In genomic region chr22:20130739-20131592, GRCh38 we compare ENCODE assay signal across 8 cellular contexts. TPM values are rescaled to one million over a fixed set of nuclear protein-coding genes. Genes with fewer than 3 reads are reported as not detected.
DNase-seq lines count a peak whose midpoint lies in the region; ATAC-seq and TF ChIP-seq lines count a peak whose summit lies in the region.

No MANE protein-coding gene starts in this region.

- H3K4me3 Mint-ChIP-seq in CD4-positive, alpha-beta T cell, result peak overlapping the region; percentile 85
- peak overlapping the region; percentile 51 for H3K4me3 Mint-ChIP-seq in activated CD4-positive, alpha-beta T cell treated with anti-CD3 and anti-CD28 coated beads for 36 hours

- no peak for TF ChIP-seq CTCF in CD4-positive, alpha-beta T cell (IDR thresholded peaks at IDR 0.05)
- no peak for TF ChIP-seq CTCF in choroid plexus epithelial cell (conservative IDR thresholded peaks at IDR 0.05; ENCODE audit: low read depth, low read length)

- H3K27me3 Mint-ChIP-seq in CD4-positive, alpha-beta T cell, result no peaks in the 10 kb centered on the region
- H3K27me3 Mint-ChIP-seq in activated CD4-positive, alpha-beta T cell treated with anti-CD3 and anti-CD28 coated beads for 36 hours, result no peaks in the 10 kb centered on the region

- peak; percentile 71 for ATAC-seq in CD4-positive, alpha-beta T cell (ENCODE audit: poor library complexity)
- peak; percentile 47 for ATAC-seq in GM21367 (IDR thresholded peaks at IDR 0.05; ENCODE audit: unreplicated experiment)
- ATAC-seq in activated CD4-positive, alpha-beta T cell treated with anti-CD3 and anti-CD28 coated beads for 36 hours, result peak; percentile 52
- no peak for ATAC-seq in GM18858 (IDR thresholded peaks at IDR 0.05; ENCODE audit: unreplicated experiment)

- POLR2A ChIA-PET in CD4-positive, alpha-beta T cell (lab: Charles Lee), result interaction anchor here (1.3 to 1.7 kb wide), 3 partner anchors 9 to 161 kb away, joined by 4 to 8 read pairs (median 5); partner anchors contain the start of gene TRMT2A
- POLR2A ChIA-PET in activated CD4-positive, alpha-beta T cell treated with anti-CD3 and anti-CD28 coated beads for 36 hours (lab: Charles Lee), result interaction anchor here (0.6 to 3.4 kb wide), 3 partner anchors 12 to 952 kb away, joined by 3 to 26 read pairs (median 3); partner anchors contain the start of genes SLC25A1 and TRMT2A

- DNase-seq in CD4-positive, alpha-beta T cell, result peak; percentile 58 to 84 (median 74)
- peak; percentile 48 for DNase-seq in LHCN-M2 (ENCODE audit: low read depth)
- peak; percentile 81 for DNase-seq in activated CD4-positive, alpha-beta T cell treated with anti-CD3 and anti-CD28 coated beads for 36 hours
- peak; percentile 83 for DNase-seq in choroid plexus epithelial cell (ENCODE audit: low read depth)
- DNase-seq in kidney tubule cell (ENCODE audit: low spot score), result peak; percentile 76
- peak; percentile 68 to 78 for DNase-seq in stimulated activated CD4-positive, alpha-beta T cell treated with anti-CD3 and anti-CD28 coated beads, Interleukin-15, amount 100 ng/mL, for 1 hour (ENCODE audit: low read depth in 1 of 2, low spot score in 1 of 2)

- peak overlapping the region; percentile 79 for H3K27ac Mint-ChIP-seq in CD4-positive, alpha-beta T cell
- H3K27ac Mint-ChIP-seq in activated CD4-positive, alpha-beta T cell treated with anti-CD3 and anti-CD28 coated beads for 36 hours, result no peak overlapping the region

- no peaks in the 10 kb centered on the region for H3K9me3 ChIP-seq in CD4-positive, alpha-beta T cell (ENCODE audit: control insufficient read depth, low read length)

- H3K27ac ChIP-seq in CD4-positive, alpha-beta T cell (ENCODE audit: low read depth, low read length), result peak overlapping the region; percentile 75

- H3K27me3 ChIP-seq in CD4-positive, alpha-beta T cell (ENCODE audit: control insufficient read depth, insufficient read depth, low read length), result no peaks in the 10 kb centered on the region

- CTCF ChIA-PET in CD4-positive, alpha-beta T cell (lab: Charles Lee), result interaction anchor here (2.8 kb wide), 1 partner anchor 160 kb away, joined by 22 read pairs; no protein-coding TSS in a partner anchor
- CTCF ChIA-PET in activated CD4-positive, alpha-beta T cell treated with anti-CD3 and anti-CD28 coated beads for 36 hours (lab: Charles Lee), result interaction anchor here (0.7 to 1.5 kb wide), 2 partner anchors 20 to 24 kb away, joined by 3 to 4 read pairs; no protein-coding TSS in a partner anchor

- peaks cover 28% of the 10 kb centered on the region for H3K4me1 Mint-ChIP-seq in CD4-positive, alpha-beta T cell (ENCODE audit: low read depth)
- H3K4me1 Mint-ChIP-seq in activated CD4-positive, alpha-beta T cell treated with anti-CD3 and anti-CD28 coated beads for 36 hours, result peaks cover 33% of the 10 kb centered on the region

- intact Hi-C loops in CD4-positive, alpha-beta T cell (cut with DNase I, micrococcal nuclease), result loop anchor here in 1 of 2 experiments (1.0 to 5.0 kb wide), 3 partner anchors 14 to 115 kb away; partner anchors contain the start of genes ARVCF and TRMT2A
- intact Hi-C loops in activated CD4-positive, alpha-beta T cell treated with anti-CD3 and anti-CD28 coated beads for 36 hours (cut with DNase I, micrococcal nuclease), result loop anchor here (1.0 to 5.0 kb wide), 7 partner anchors 14 to 277 kb away; partner anchors contain the start of genes DGCR8 (in 1 of the 2), GNB1L (in 1 of the 2), RTL10 (in 1 of the 2) and TANGO2 (in 1 of the 2)

- H3K9me3 Mint-ChIP-seq in CD4-positive, alpha-beta T cell, result no peaks in the 10 kb centered on the region
- no peaks in the 10 kb centered on the region for H3K9me3 Mint-ChIP-seq in activated CD4-positive, alpha-beta T cell treated with anti-CD3 and anti-CD28 coated beads for 36 hours (ENCODE audit: low read depth)

- H3K4me3 ChIP-seq in choroid plexus epithelial cell (ENCODE audit: low read depth, low read length), result peak overlapping the region; percentile 82

- H3K36me3 Mint-ChIP-seq in CD4-positive, alpha-beta T cell (ENCODE audit: low read depth), result peaks cover 22% of the 10 kb centered on the region
- H3K36me3 Mint-ChIP-seq in activated CD4-positive, alpha-beta T cell treated with anti-CD3 and anti-CD28 coated beads for 36 hours (ENCODE audit: low read depth), result peaks cover 21% of the 10 kb centered on the region

RNA-seq across cellular contexts. Expression of gene ZDHHC8, which starts 0.6 kb away (rescaled TPM):
- 10 to 100 TPM; 44.9 to 49.3 TPM for total RNA-seq in CD4-positive, alpha-beta T cell
- 14.8 and 19.6 TPM in 2 replicates for total RNA-seq in LHCN-M2 (2014; rRNA removed)
- 41.6 TPM for polyA plus RNA-seq in LHCN-M2 (2012)
- total RNA-seq in activated CD4-positive, alpha-beta T cell treated with anti-CD3 and anti-CD28 coated beads for 36 hours, result 10 to 100 TPM; 47.7 to 49.8 TPM

RNA-seq across cellular contexts. Expression of gene TRMT2A, which starts 13.9 kb away (rescaled TPM):
- 10 to 100 TPM; 79.3 to 84.2 TPM for total RNA-seq in CD4-positive, alpha-beta T cell
- total RNA-seq in LHCN-M2 (2014; rRNA removed), result 35.8 and 50.4 TPM in 2 replicates
- 35.4 TPM for polyA plus RNA-seq in LHCN-M2 (2012)
- total RNA-seq in activated CD4-positive, alpha-beta T cell treated with anti-CD3 and anti-CD28 coated beads for 36 hours, result 10 to 100 TPM; 84.4 to 85.9 TPM

RNA-seq across cellular contexts. Expression of gene RANBP1, which starts 15.1 kb away (rescaled TPM):
- 10 to 100 TPM; 68.1 to 72.1 TPM for total RNA-seq in CD4-positive, alpha-beta T cell
- total RNA-seq in LHCN-M2 (2014; rRNA removed), result 843 and 851 TPM in 2 replicates
- polyA plus RNA-seq in LHCN-M2 (2012), result 201 TPM
- total RNA-seq in activated CD4-positive, alpha-beta T cell treated with anti-CD3 and anti-CD28 coated beads for 36 hours, result 100 to 1,000 TPM; 402 to 506 TPM

RNA-seq across cellular contexts. Expression of gene CCDC188, which starts 19.9 kb away (rescaled TPM):
- total RNA-seq in CD4-positive, alpha-beta T cell, result not detected
- total RNA-seq in LHCN-M2 (2014; rRNA removed), result 1.8 and 2.7 TPM in 2 replicates
- polyA plus RNA-seq in LHCN-M2 (2012), result 1.2 TPM
- not detected for total RNA-seq in activated CD4-positive, alpha-beta T cell treated with anti-CD3 and anti-CD28 coated beads for 36 hours

RNA-seq across cellular contexts. Expression of gene DGCR8, which starts 50.9 kb away (rescaled TPM):
- 10 to 100 TPM; 17.8 to 18.5 TPM for total RNA-seq in CD4-positive, alpha-beta T cell
- total RNA-seq in LHCN-M2 (2014; rRNA removed), result 29.4 and 30.9 TPM in 2 replicates
- polyA plus RNA-seq in LHCN-M2 (2012), result 20.9 TPM
- total RNA-seq in activated CD4-positive, alpha-beta T cell treated with anti-CD3 and anti-CD28 coated beads for 36 hours, result 10 to 100 TPM; 31.8 to 32.3 TPM

Comparison
In these comparisons a context has a peak if more than half of its experiments do, and no peak if none do; other contexts are left out.
1. RNA of gene RANBP1, which starts 15.1 kb away (total RNA-seq): 843 to 851 TPM in LHCN-M2 and 402 to 506 TPM in activated CD4-positive, alpha-beta T cell treated with anti-CD3 and anti-CD28 coated beads for 36 hours; 68.1 to 72.1 TPM in CD4-positive, alpha-beta T cell; every median in the first group is over 4 times any median in the second.
2. Peak in every context shown above with its lines, with median percentiles within 50 percentile points of each other: DNase-seq.